In genomic region chr11:2313051-2313951, GRCh38 we compare ENCODE assay signal across 18 cellular contexts. TPM values are rescaled to one million over a fixed set of nuclear protein-coding genes. Genes with fewer than 3 reads are reported as not detected.
DNase-seq lines count a peak whose midpoint lies in the region; ATAC-seq and TF ChIP-seq lines count a peak whose summit lies in the region.
"Had no signal": no experiment of that assay in that cellular context is flagged by ENCODE, and none has a peak within 500 bp of the region (broad histone marks: within the 10 kb centered on the region; RNA-seq: fewer than 3 reads in every experiment).

No MANE protein-coding gene starts in this region.

- H3K9me3 ChIP-seq in ascending aorta: no peaks in the 10 kb centered on the region
- no peaks in the 10 kb centered on the region for H3K9me3 ChIP-seq in right cardiac atrium (ENCODE audit: control insufficient read depth, low read length)
- peaks cover 0 to 3% (median 0%) of the 10 kb centered on the region in 4 donors for H3K9me3 ChIP-seq in sigmoid colon
- no peaks in the 10 kb centered on the region for H3K9me3 ChIP-seq in CD8-positive, alpha-beta T cell (ENCODE audit: low read length)
- no peaks in the 10 kb centered on the region for H3K9me3 ChIP-seq in SJCRH30 (replicated peaks)

- intact Hi-C loops in ascending aorta (cut with DNase I) (no loop called here), right cardiac atrium (cut with DNase I) (loop anchor here in 3 of 4 donors (5.0 to 10.0 kb wide), 3 partner anchors 54 to 89 kb away; partner anchors contain the start of genes CD81 (in 1 of the 3) and TSSC4 (in 1 of the 3)), sigmoid colon (cut with DNase I) (no loop called here)
- intact Hi-C loops in CD8-positive, alpha-beta T cell (cut with DNase I, micrococcal nuclease): no loop called here

- H3K4me3 ChIP-seq in ascending aorta: no peak overlapping the region
- H3K4me3 ChIP-seq in right cardiac atrium (ENCODE audit: low read length): no peak overlapping the region
- no peak overlapping the region for H3K4me3 ChIP-seq in sigmoid colon
- no peak overlapping the region for H3K4me3 ChIP-seq in CD8-positive, alpha-beta T cell (ENCODE audit: low read depth, low read length)
- H3K4me3 ChIP-seq in SJCRH30: no peak overlapping the region

- H3K27me3 Mint-ChIP-seq in CD8-positive, alpha-beta T cell (ENCODE audit: low read depth): no peaks in the 10 kb centered on the region
- H3K27me3 Mint-ChIP-seq: activated CD8-positive, alpha-beta memory T cell treated with anti-CD3 and anti-CD28 coated beads, Interleukin-2, amount 10 ng/mL, durations not matched to agents 7 days and 5 days; naive B cell had no signal

- H3K27me3 ChIP-seq in ascending aorta (no peaks in the 10 kb centered on the region), right cardiac atrium (ENCODE audit: control insufficient read depth, insufficient read depth) (no peaks in the 10 kb centered on the region), sigmoid colon (no peaks in the 10 kb centered on the region), SJCRH30 (no peaks in the 10 kb centered on the region; the same call in 1 of the 2 replicates)
- H3K27me3 ChIP-seq in CD8-positive, alpha-beta T cell (ENCODE audit: insufficient read depth, low read length): no peaks in the 10 kb centered on the region

- WGBS in right cardiac atrium: 72% methylated on average over 34 of the region's 34 CpGs
- WGBS in sigmoid colon, 2 donors: 91 to 93% methylated on average over 34 of the region's 34 CpGs

- H3K4me1 ChIP-seq in ascending aorta (peaks cover 8 to 19% of the 10 kb centered on the region in 2 donors), right cardiac atrium (ENCODE audit: control insufficient read depth, insufficient read depth, low read length) (peaks cover 6% of the 10 kb centered on the region), sigmoid colon (peaks cover 0 to 54% (median 47%) of the 10 kb centered on the region in 4 donors), SJCRH30 (no peaks in the 10 kb centered on the region)
- peaks cover 41% of the 10 kb centered on the region for H3K4me1 ChIP-seq in CD8-positive, alpha-beta T cell (ENCODE audit: insufficient read depth, low read length)

- POLR2A ChIA-PET in CD8-positive, alpha-beta T cell (lab: Charles Lee): interaction anchor here (1.7 to 2.1 kb wide), 2 partner anchors 8 to 11 kb away, joined by 8 to 9 read pairs; partner anchors contain the start of genes C11orf21 and TSPAN32

- H3K36me3 ChIP-seq in ascending aorta (no peaks in the 10 kb centered on the region), sigmoid colon (no peaks in the 10 kb centered on the region), SJCRH30 (no peaks in the 10 kb centered on the region)
- H3K36me3 ChIP-seq in CD8-positive, alpha-beta T cell (ENCODE audit: insufficient read depth, low read length): no peaks in the 10 kb centered on the region

- TF ChIP-seq EP300 in sigmoid colon (IDR thresholded peaks at IDR 0.05): no peak

- TF ChIP-seq POLR2A in sigmoid colon (IDR thresholded peaks at IDR 0.05): no peak

- no peak for TF ChIP-seq CTCF in ascending aorta (IDR thresholded peaks at IDR 0.05)
- TF ChIP-seq CTCF in sigmoid colon (IDR thresholded peaks at IDR 0.05): no peak
- no peak for TF ChIP-seq CTCF in CD8-positive, alpha-beta T cell (IDR thresholded peaks at IDR 0.05)

- peak overlapping the region; percentile 52 to 62 for H3K27ac ChIP-seq in ascending aorta
- H3K27ac ChIP-seq in right cardiac atrium (ENCODE audit: low read length): no peak overlapping the region
- H3K27ac ChIP-seq in sigmoid colon: peak overlapping the region; percentile 42 to 90 (median 88)
- H3K27ac ChIP-seq in CD8-positive, alpha-beta T cell (ENCODE audit: low read depth, low read length): no peak overlapping the region
- H3K27ac ChIP-seq in SJCRH30: no peak overlapping the region
- H3K27ac ChIP-seq: RWPE1 had no signal

- DNase-seq in DMS53 treated with DMSO at 0.1 percent for 48 hours (lab: John Stamatoyannopoulos, UW; ENCODE audit: unreplicated experiment) (peak; percentile 9), ascending aorta (ENCODE audit: low spot score in 2 of 2) (peak in 1 of 2 donors; percentile 60), right cardiac atrium (peak; percentile 37 to 85 (median 75)), sigmoid colon (peak; percentile 66), SJCRH30 (no peak), RKO (ENCODE audit: low spot score) (no peak)
- no peak for DNase-seq in CD8-positive, alpha-beta T cell
- DNase-seq: activated CD8-positive, alpha-beta memory T cell treated with anti-CD3 and anti-CD28 coated beads, Interleukin-2, amount 10 ng/mL, durations not matched to agents 7 days and 5 days; cortex of kidney; naive B cell; NCI-H1694; NCI-H345 had no signal

- peaks cover 6% of the 10 kb centered on the region for H3K36me3 Mint-ChIP-seq in CD8-positive, alpha-beta T cell
- H3K36me3 Mint-ChIP-seq: activated CD8-positive, alpha-beta memory T cell treated with anti-CD3 and anti-CD28 coated beads, Interleukin-2, amount 10 ng/mL, durations not matched to agents 7 days and 5 days had no signal

- no peaks in the 10 kb centered on the region for H3K9me3 Mint-ChIP-seq in CD8-positive, alpha-beta T cell
- H3K9me3 Mint-ChIP-seq: T-helper 1 cell treated with Interleukin-12 subunit alpha and Interleukin-12 subunit beta and Interleukin-4 antibody, amounts not matched to agents 30 μg/mL and 1 μg/mL, for 36 hours had no signal

- ATAC-seq in right cardiac atrium: no peak
- ATAC-seq in CD8-positive, alpha-beta T cell: no peak
- ATAC-seq in HG03520 (IDR thresholded peaks at IDR 0.05; ENCODE audit: unreplicated experiment): no peak
- ATAC-seq: activated CD8-positive, alpha-beta memory T cell treated with anti-CD3 and anti-CD28 coated beads, Interleukin-2, amount 10 ng/mL, durations not matched to agents 7 days and 5 days had no signal

- peaks cover 25% of the 10 kb centered on the region for H3K4me1 Mint-ChIP-seq in CD8-positive, alpha-beta T cell (ENCODE audit: low read depth)
- H3K4me1 Mint-ChIP-seq: activated CD8-positive, alpha-beta memory T cell treated with anti-CD3 and anti-CD28 coated beads, Interleukin-2, amount 10 ng/mL, durations not matched to agents 7 days and 5 days had no signal

- no peak overlapping the region for H3K4me3 Mint-ChIP-seq in CD8-positive, alpha-beta T cell
- H3K4me3 Mint-ChIP-seq: activated CD8-positive, alpha-beta memory T cell treated with anti-CD3 and anti-CD28 coated beads, Interleukin-2, amount 10 ng/mL, durations not matched to agents 7 days and 5 days; naive B cell; T-helper 1 cell treated with Interleukin-12 subunit alpha and Interleukin-12 subunit beta and Interleukin-4 antibody, amounts not matched to agents 30 μg/mL and 1 μg/mL, for 36 hours had no signal

- H3K27ac Mint-ChIP-seq in CD8-positive, alpha-beta T cell: no peak overlapping the region
- H3K27ac Mint-ChIP-seq: activated CD8-positive, alpha-beta memory T cell treated with anti-CD3 and anti-CD28 coated beads, Interleukin-2, amount 10 ng/mL, durations not matched to agents 7 days and 5 days; T-helper 1 cell treated with Interleukin-12 subunit alpha and Interleukin-12 subunit beta and Interleukin-4 antibody, amounts not matched to agents 30 μg/mL and 1 μg/mL, for 36 hours had no signal

- CTCF ChIA-PET in CD8-positive, alpha-beta T cell (lab: Charles Lee): interaction anchor here (1.0 to 5.3 kb wide), 4 partner anchors 9 to 106 kb away, joined by 3 to 46 read pairs (median 5); no protein-coding TSS in a partner anchor

RNA-seq across cellular contexts. Expression of gene TSPAN32, which starts 11.5 kb away (rescaled TPM):
- total RNA-seq in ascending aorta (1.9 TPM), right cardiac atrium (10 to 100 TPM; 11.4 to 24.0 (median 14.3) TPM), sigmoid colon (1 to 10 TPM in 2 of 4 donors, under 1 TPM in 2; 0.81 to 5.3 (median 0.95) TPM)
- polyA plus RNA-seq in right cardiac atrium (11.5 TPM), sigmoid colon (1 to 10 TPM in 1 of 3 donors, not detected in 2; 4.6 TPM)
- 100 to 1,000 TPM; 145 to 147 TPM for total RNA-seq in CD8-positive, alpha-beta T cell
- total RNA-seq in SJCRH30 (2014; rRNA removed; shearing (Covaris generic)): 0.57 TPM in 1 of 2 replicates, not detected in the other
- total RNA-seq: endothelial cell of umbilical vein, pulmonary artery endothelial cell had no signal
- polyA plus RNA-seq: endothelial cell of umbilical vein had no signal

RNA-seq across cellular contexts. Expression of gene C11orf21, which starts 11.6 kb away (rescaled TPM):
- not detected for total RNA-seq in ascending aorta
- total RNA-seq in right cardiac atrium: 10 to 100 TPM in 3 of 4 donors, 1 to 10 TPM in 1; 3.9 to 24.2 (median 15.3) TPM
- polyA plus RNA-seq in right cardiac atrium: 13.4 TPM
- total RNA-seq in sigmoid colon: under 1 TPM in 2 of 4 donors, not detected in 2; 0.68 to 0.71 TPM
- polyA plus RNA-seq in sigmoid colon: 1 to 10 TPM in 1 of 3 donors, not detected in 2; 6.2 TPM
- total RNA-seq in CD8-positive, alpha-beta T cell: 10 to 100 TPM; 38.2 to 40.2 TPM
- total RNA-seq in SJCRH30 (2014; rRNA removed; shearing (Covaris generic)): not detected in 2 replicates
- total RNA-seq: endothelial cell of umbilical vein, M059J, pulmonary artery endothelial cell had no signal
- polyA plus RNA-seq: endothelial cell of umbilical vein had no signal

RNA-seq across cellular contexts. Expression of gene ASCL2, which starts 42.9 kb away (rescaled TPM):
- total RNA-seq in ascending aorta (not detected), right cardiac atrium (under 1 TPM in 3 of 4 donors, not detected in 1; 0.23 to 0.51 (median 0.35) TPM), sigmoid colon (under 1 TPM in 2 of 4 donors, not detected in 2; 0.28 to 0.33 TPM)
- polyA plus RNA-seq in right cardiac atrium (0.20 TPM), sigmoid colon (1 to 10 TPM; 1.2 to 4.8 (median 1.4) TPM)
- total RNA-seq in CD8-positive, alpha-beta T cell: not detected
- total RNA-seq in SJCRH30 (2014; rRNA removed; shearing (Covaris generic)): not detected in 2 replicates
- total RNA-seq: endothelial cell of umbilical vein, M059J, pulmonary artery endothelial cell had no signal
- polyA plus RNA-seq: endothelial cell of umbilical vein had no signal

Comparison
In these comparisons a context has a peak if more than half of its experiments do, and no peak if none do; other contexts are left out.
1. DNase-seq: peak in DMS53 treated with DMSO at 0.1 percent for 48 hours (single experiment), right cardiac atrium (3 of 3) and sigmoid colon (single experiment); none in CD8-positive, alpha-beta T cell (0 of 7), SJCRH30 (0 of 2) and RKO (single experiment).
2. H3K27ac ChIP-seq: peak in ascending aorta (2 of 2) and sigmoid colon (4 of 4); none in right cardiac atrium (single experiment), CD8-positive, alpha-beta T cell (single experiment) and SJCRH30 (single experiment).
3. RNA of gene TSPAN32, which starts 11.5 kb away (total RNA-seq): 145 to 147 TPM in CD8-positive, alpha-beta T cell; 11.4 to 24.0 TPM in right cardiac atrium, 1.9 TPM in ascending aorta (single experiment), 0.81 to 5.3 TPM in sigmoid colon and 0.57 TPM in SJCRH30; every median in the first group is over 4 times any median in the second.
4. intact Hi-C loops: an anchor here in right cardiac atrium (5.0 to 10.0 kb wide); none called in ascending aorta, sigmoid colon and CD8-positive, alpha-beta T cell.